1 cellular context compared by ENCODE assay signal in the genomic region with DNA sequence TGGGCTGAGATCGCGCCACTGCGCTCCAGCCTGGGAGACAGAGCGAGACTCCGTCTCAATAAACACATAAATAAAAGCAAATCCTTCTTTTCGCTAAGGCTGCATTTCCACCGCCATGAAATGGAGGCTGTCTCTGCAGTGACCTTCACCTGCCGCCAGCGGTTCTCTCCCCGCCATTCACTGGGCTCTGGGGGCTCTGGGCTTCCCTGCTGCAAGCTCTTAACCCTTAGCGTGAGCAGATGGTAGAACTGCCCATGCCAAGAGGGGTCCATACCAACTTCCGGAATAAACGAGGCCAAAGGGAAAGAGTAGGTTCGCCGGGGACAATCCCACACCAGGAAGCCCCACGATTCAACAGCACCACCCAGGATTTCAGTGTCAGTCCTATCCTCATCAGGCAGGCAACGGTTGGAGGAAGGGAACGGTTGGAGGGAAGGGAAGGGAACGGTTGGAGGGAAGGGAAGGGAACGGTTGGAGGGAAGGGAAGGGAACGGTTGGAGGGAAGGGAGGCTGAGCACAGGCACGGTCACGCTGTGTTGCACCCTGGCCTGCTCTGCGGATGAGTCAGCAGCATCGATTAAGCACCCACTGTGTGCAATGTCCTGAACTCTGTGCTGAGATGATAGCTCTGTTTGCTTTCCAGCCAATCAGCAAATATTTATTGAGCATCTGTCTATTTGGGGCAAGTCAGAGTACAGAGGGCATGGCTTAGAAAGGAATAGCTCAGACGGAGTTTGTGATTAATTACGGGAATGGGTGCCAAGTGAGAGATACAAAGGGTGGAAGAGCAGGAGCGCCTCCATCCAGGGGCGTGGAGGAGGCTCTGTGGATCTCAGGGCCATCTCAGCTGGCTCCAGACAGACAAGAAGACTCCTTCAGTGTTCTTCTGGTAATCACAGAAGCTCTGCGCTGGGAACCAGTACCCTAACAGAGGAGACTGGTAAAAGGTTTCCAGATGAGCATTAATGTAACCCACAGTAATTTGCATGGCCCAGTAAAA.
A peak's percentile ranks its signal among the peaks of the same experiment; 100 is the strongest.
TF ChIP-seq lines count a peak whose summit lies in the region.

No MANE protein-coding gene starts in this region.

TF ChIP-seq in HepG2, 621 proteins besides CTCF, POLR2A, EP300 and RAD21 (continued from another document and continues in another):
- TF ChIP-seq ZNF816 (CRISPR knock-in tag; IDR thresholded peaks at IDR 0.05; ENCODE audit: borderline replicate concordance), result peak; percentile 69; the same call in 1 of the 2 replicates
- TF ChIP-seq, protein P1, sequence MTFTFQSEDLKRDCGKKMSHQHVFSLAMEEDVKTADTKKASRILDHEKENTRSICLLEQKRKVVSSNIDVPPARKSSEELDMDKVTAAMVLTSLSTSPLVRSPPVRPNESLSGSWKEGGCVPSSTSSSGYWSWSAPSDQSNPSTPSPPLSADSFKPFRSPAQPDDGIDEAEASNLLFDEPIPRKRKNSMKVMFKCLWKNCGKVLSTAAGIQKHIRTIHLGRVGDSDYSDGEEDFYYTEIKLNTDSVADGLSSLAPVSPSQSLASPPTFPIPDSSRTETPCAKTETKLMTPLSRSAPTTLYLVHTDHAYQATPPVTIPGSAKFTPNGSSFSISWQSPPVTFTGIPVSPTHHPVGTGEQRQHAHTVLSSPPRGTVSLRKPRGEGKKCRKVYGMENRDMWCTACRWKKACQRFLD (CRISPR knock-in tag; IDR thresholded peaks at IDR 0.05; ENCODE audit: borderline replicate concordance), result no peak
- peak; percentile 91 for TF ChIP-seq HOXA5 (CRISPR knock-in tag; IDR thresholded peaks at IDR 0.05)
- TF ChIP-seq MEIS2 (CRISPR knock-in tag; IDR thresholded peaks at IDR 0.05), result peak; percentile 93
- 0 out of 2 replicates have a peak, but pooled peaks have one; percentile 31 for TF ChIP-seq ZNF512B (CRISPR knock-in tag; IDR thresholded peaks at IDR 0.05; ENCODE audit: borderline replicate concordance)
- peak; percentile 65; the same call in 1 of the 2 replicates for TF ChIP-seq MYC (CRISPR knock-in tag; IDR thresholded peaks at IDR 0.05; ENCODE audit: borderline replicate concordance)
- TF ChIP-seq, protein P2, sequence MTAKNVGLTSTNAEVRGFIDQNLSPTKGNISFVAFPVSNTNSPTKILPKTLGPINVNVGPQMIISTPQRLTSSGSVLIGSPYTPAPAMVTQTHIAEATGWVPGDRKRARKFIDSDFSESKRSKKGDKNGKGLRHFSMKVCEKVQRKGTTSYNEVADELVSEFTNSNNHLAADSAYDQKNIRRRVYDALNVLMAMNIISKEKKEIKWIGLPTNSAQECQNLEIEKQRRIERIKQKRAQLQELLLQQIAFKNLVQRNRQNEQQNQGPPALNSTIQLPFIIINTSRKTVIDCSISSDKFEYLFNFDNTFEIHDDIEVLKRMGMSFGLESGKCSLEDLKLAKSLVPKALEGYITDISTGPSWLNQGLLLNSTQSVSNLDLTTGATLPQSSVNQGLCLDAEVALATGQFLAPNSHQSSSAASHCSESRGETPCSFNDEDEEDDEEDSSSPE (CRISPR knock-in tag; IDR thresholded peaks at IDR 0.05), result peak; percentile 68; the same call in 1 of the 2 replicates
- TF ChIP-seq PRPF4 (IDR thresholded peaks at IDR 0.05; ENCODE audit: low read depth, low read length, poor library complexity, severe bottlenecking), result no peak
- peak; percentile 73; the same call in 1 of the 2 replicates for TF ChIP-seq ARID4A (CRISPR knock-in tag; IDR thresholded peaks at IDR 0.05; ENCODE audit: borderline replicate concordance)
- TF ChIP-seq ZNF616 (CRISPR knock-in tag; IDR thresholded peaks at IDR 0.05; ENCODE audit: low read depth), result 0 out of 2 replicates have a peak, but pooled peaks have one; percentile 39
- TF ChIP-seq THYN1 (CRISPR knock-in tag; IDR thresholded peaks at IDR 0.05; ENCODE audit: borderline replicate concordance, low read depth), result no peak
- TF ChIP-seq SPEN (CRISPR knock-in tag; IDR thresholded peaks at IDR 0.05; ENCODE audit: low read depth), result peak; percentile 84; the same call in 1 of the 2 replicates
- peak; percentile 70; the same call in 1 of the 2 replicates for TF ChIP-seq ZNF205 (CRISPR knock-in tag; IDR thresholded peaks at IDR 0.05)
- TF ChIP-seq MEIS1 (CRISPR knock-in tag; IDR thresholded peaks at IDR 0.05; ENCODE audit: borderline replicate concordance), result peak; percentile 89; the same call in 1 of the 2 replicates
- peak; percentile 62; the same call in 1 of the 2 replicates for TF ChIP-seq ZNF431 (CRISPR knock-in tag; IDR thresholded peaks at IDR 0.05; ENCODE audit: borderline replicate concordance, low read depth)
- TF ChIP-seq ZNF629 (CRISPR knock-in tag; conservative IDR thresholded peaks at IDR 0.05), result peak; percentile 62
- peak; percentile 85; the same call in 1 of the 2 replicates for TF ChIP-seq RXRA (CRISPR knock-in tag; IDR thresholded peaks at IDR 0.05)
- 0 out of 2 replicates have a peak, but pooled peaks have one; percentile 34 for TF ChIP-seq KDM4B (CRISPR knock-in tag; IDR thresholded peaks at IDR 0.05)
- TF ChIP-seq ZNF251 (CRISPR knock-in tag; IDR thresholded peaks at IDR 0.05), result no peak
- TF ChIP-seq, protein P3, sequence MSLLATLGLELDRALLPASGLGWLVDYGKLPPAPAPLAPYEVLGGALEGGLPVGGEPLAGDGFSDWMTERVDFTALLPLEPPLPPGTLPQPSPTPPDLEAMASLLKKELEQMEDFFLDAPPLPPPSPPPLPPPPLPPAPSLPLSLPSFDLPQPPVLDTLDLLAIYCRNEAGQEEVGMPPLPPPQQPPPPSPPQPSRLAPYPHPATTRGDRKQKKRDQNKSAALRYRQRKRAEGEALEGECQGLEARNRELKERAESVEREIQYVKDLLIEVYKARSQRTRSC (CRISPR knock-in tag; IDR thresholded peaks at IDR 0.05; ENCODE audit: low read depth), result no peak
- no peak for TF ChIP-seq ZNF776 (CRISPR knock-in tag; IDR thresholded peaks at IDR 0.05)
- peak; percentile 94 for TF ChIP-seq KDM6A (CRISPR knock-in tag; IDR thresholded peaks at IDR 0.05; ENCODE audit: low read depth)
- no peak for TF ChIP-seq ZZZ3 (CRISPR knock-in tag; IDR thresholded peaks at IDR 0.05; ENCODE audit: borderline replicate concordance)
- 0 out of 2 replicates have a peak, but pooled peaks have one; percentile 63 for TF ChIP-seq SSRP1 (CRISPR knock-in tag; IDR thresholded peaks at IDR 0.05)
- TF ChIP-seq NPAS2 (CRISPR knock-in tag; IDR thresholded peaks at IDR 0.05; ENCODE audit: borderline replicate concordance), result no peak
- TF ChIP-seq ZBTB42 (CRISPR knock-in tag; IDR thresholded peaks at IDR 0.05), result peak; percentile 89
- peak; percentile 90 for TF ChIP-seq NR2F2 (IDR thresholded peaks at IDR 0.05; ENCODE audit: borderline replicate concordance, low read depth)
- TF ChIP-seq ZNF460 (CRISPR knock-in tag; IDR thresholded peaks at IDR 0.05; ENCODE audit: borderline replicate concordance), result peak; percentile 6; the same call in 1 of the 2 replicates
- TF ChIP-seq ZNF550 (CRISPR knock-in tag; IDR thresholded peaks at IDR 0.05; ENCODE audit: borderline replicate concordance), result no peak
- TF ChIP-seq CENPX (CRISPR knock-in tag; IDR thresholded peaks at IDR 0.05), result no peak
- TF ChIP-seq NCOA1 (CRISPR knock-in tag; IDR thresholded peaks at IDR 0.05), result no peak
- TF ChIP-seq HNF4A (CRISPR knock-in tag; IDR thresholded peaks at IDR 0.05), result peak; percentile 97
- TF ChIP-seq, protein P4, sequence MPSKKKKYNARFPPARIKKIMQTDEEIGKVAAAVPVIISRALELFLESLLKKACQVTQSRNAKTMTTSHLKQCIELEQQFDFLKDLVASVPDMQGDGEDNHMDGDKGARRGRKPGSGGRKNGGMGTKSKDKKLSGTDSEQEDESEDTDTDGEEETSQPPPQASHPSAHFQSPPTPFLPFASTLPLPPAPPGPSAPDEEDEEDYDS (CRISPR knock-in tag; IDR thresholded peaks at IDR 0.05), result peak; percentile 55; the same call in 1 of the 2 replicates
- TF ChIP-seq ZNF747 (CRISPR knock-in tag; IDR thresholded peaks at IDR 0.05; ENCODE audit: borderline replicate concordance), result 0 out of 2 replicates have a peak, but pooled peaks have one; percentile 76
- no peak for TF ChIP-seq EHMT2 (IDR thresholded peaks at IDR 0.05; ENCODE audit: borderline replicate concordance, low read depth, low read length)
- no peak for TF ChIP-seq SMAD9 (CRISPR knock-in tag; IDR thresholded peaks at IDR 0.05)
- TF ChIP-seq ZNF749 (CRISPR knock-in tag; IDR thresholded peaks at IDR 0.05; ENCODE audit: borderline replicate concordance), result no peak
- TF ChIP-seq ZNF274 (CRISPR knock-in tag; IDR thresholded peaks at IDR 0.05), result no peak
- TF ChIP-seq ZNF7 (CRISPR knock-in tag; IDR thresholded peaks at IDR 0.05), result no peak
- TF ChIP-seq NFKB2 (CRISPR knock-in tag; IDR thresholded peaks at IDR 0.05; ENCODE audit: borderline replicate concordance), result no peak
- TF ChIP-seq ZC3H13 (CRISPR knock-in tag; IDR thresholded peaks at IDR 0.05), result no peak
- TF ChIP-seq ZNF850 (CRISPR knock-in tag; conservative IDR thresholded peaks at IDR 0.05), result no peak
- TF ChIP-seq ZNF724P (CRISPR knock-in tag; IDR thresholded peaks at IDR 0.05; ENCODE audit: borderline replicate concordance), result peak; percentile 26; the same call in 1 of the 2 replicates
- peak; percentile 95 for TF ChIP-seq ZBTB33 (CRISPR knock-in tag; IDR thresholded peaks at IDR 0.05)
- no peak for TF ChIP-seq AHR (CRISPR knock-in tag; IDR thresholded peaks at IDR 0.05)
- TF ChIP-seq HMG20B (CRISPR knock-in tag; conservative IDR thresholded peaks at IDR 0.05), result peak; percentile 90; the same call in 1 of the 2 replicates
- TF ChIP-seq, protein P5, sequence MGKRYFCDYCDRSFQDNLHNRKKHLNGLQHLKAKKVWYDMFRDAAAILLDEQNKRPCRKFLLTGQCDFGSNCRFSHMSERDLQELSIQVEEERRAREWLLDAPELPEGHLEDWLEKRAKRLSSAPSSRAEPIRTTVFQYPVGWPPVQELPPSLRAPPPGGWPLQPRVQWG (CRISPR knock-in tag; IDR thresholded peaks at IDR 0.05; ENCODE audit: borderline replicate concordance, low read depth), result no peak
- no peak for TF ChIP-seq SALL2 (CRISPR knock-in tag; IDR thresholded peaks at IDR 0.05)
